ENCODE assay signal across 29 cellular contexts in the genomic region with DNA sequence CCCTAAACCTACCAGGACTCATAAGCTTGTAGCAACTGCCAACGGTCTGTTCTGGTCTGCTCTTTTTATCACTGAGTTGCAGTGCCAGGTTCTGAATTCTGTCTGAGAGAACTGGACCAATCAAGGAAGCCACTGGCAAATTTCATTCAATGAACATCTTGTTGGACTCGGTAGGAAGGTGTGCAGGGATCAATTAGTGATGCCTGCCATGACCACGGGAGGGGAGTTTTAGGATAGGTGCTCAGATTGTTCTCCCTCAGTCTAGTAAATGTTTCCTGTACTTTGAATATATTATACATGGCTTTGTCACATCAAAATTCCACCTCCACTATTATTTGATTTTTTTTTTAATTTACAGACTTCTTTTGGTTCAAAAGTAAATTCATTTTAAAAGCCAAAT.
"Had no signal": no experiment of that assay in that cellular context is flagged by ENCODE, and none has a peak within 500 bp of the region (broad histone marks: within the 10 kb centered on the region; RNA-seq: fewer than 3 reads in every experiment).

No MANE protein-coding gene starts in this region.

- H3K4me3 ChIP-seq: left lung, lower lobe of right lung, pancreas, prostate gland, skin epidermis, suprapubic skin, thoracic aorta, tibial artery, upper lobe of right lung had no signal

- FAIRE-seq: keratinocyte, pancreas, urothelium cell line had no signal

- H3K36me3 ChIP-seq: left lung, lower lobe of right lung, pancreas, prostate gland, suprapubic skin, thoracic aorta, tibial artery, upper lobe of right lung had no signal

- H3K9me3 ChIP-seq: lower lobe of right lung, pancreas, prostate gland, suprapubic skin, thoracic aorta, upper lobe of right lung had no signal

- H3K27ac ChIP-seq: left lung, lower lobe of right lung, pancreas, prostate gland, skin epidermis, suprapubic skin, thoracic aorta, tibial artery, upper lobe of right lung had no signal

- ATAC-seq: left colon; left lung; lower lobe of right lung; natural killer cell; pancreas; right cardiac atrium; sciatic nerve; stimulated activated effector memory CD8-positive, alpha-beta T cell treated with anti-CD3 and anti-CD28 coated beads, Interleukin-12 subunit alpha, Interleukin-12 subunit beta, amount 100 ng/mL, for 72 hours; upper lobe of right lung had no signal

- H3K27me3 ChIP-seq: pancreas, suprapubic skin had no signal

- H3K4me1 ChIP-seq: left lung, lower lobe of right lung, pancreas, prostate gland, suprapubic skin, upper lobe of right lung had no signal

- DNase-seq: hippocampal formation; kidney glomerular epithelial cell; left colon; left lung; lower lobe of right lung; mammary epithelial cell; mesenchymal stem cell; naive B cell; natural killer cell; pancreas; posterior cingulate gyrus; retina; right cardiac atrium; stimulated activated CD4-positive, alpha-beta T cell treated with anti-CD3 and anti-CD28 coated beads, Interleukin-12 subunit alpha, Interleukin-12 subunit beta, amount 100 ng/mL, for 4 hours; stimulated activated CD4-positive, alpha-beta T cell treated with anti-CD3 and anti-CD28 coated beads, Interleukin-15, amount 100 ng/mL, for 24 hours; stimulated activated CD4-positive, alpha-beta T cell treated with anti-CD3 and anti-CD28 coated beads, Interleukin-2, amount 100 ng/mL, for 24 hours; stimulated activated CD4-positive, alpha-beta T cell treated with anti-CD3 and anti-CD28 coated beads, Interleukin-4, amount 100 ng/mL, for 24 hours; stimulated activated naive CD4-positive, alpha-beta T cell; tibial artery; trophoblast cell; upper lobe of right lung had no signal
